ENCODE assay signal across 31 cellular contexts in the genomic region with DNA sequence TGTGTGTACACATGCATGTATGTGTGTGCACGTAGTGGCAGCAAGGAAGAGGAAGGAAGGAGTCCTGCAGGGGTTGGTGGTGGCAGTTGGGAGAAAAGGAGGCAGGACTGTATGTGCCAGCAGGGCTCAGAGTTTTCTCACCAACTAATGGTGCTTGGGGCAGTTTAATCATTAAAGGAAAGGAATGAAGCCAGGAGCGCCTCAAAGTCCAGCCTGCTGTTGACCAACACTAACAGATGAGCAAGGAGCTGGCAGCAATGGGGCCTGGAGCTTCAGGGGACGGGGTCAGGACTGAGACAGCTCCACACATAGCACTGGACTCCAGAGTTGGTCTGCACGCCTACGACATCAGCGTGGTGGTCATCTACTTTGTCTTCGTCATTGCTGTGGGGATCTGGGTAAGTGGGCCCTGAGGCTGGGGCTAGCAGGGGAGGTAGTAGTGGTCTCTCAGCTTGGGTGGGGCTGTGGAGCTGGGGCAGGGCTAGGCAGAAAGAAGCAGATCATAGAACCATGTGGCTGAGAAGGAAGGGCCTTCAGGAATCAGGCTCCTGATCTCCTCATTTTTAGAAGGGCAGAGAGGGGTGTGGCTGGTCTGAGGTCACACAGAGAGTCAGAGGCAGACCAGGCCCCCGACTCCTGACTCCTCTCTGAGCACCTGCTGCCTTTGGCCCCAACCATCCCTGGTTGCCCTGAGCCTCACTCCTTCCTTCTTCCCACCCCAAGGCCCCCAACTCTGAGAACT. TPM values are rescaled to one million over a fixed set of nuclear protein-coding genes. Genes with fewer than 3 reads are reported as not detected.
A peak's percentile ranks its signal among the peaks of the same experiment; 100 is the strongest.
DNase-seq lines count a peak whose midpoint lies in the region; ATAC-seq, FAIRE-seq and TF ChIP-seq lines count a peak whose summit lies in the region.
"Had no signal": no experiment of that assay in that cellular context is flagged by ENCODE, and none has a peak within 500 bp of the region (broad histone marks: within the 10 kb centered on the region; RNA-seq: fewer than 3 reads in every experiment).

A gene (plus strand): TSS at position 216 of the 742 bp plus-strand sequence. CDS start 21 bp downstream, at position 237.

- no peak within 1 kb of the TSS for H3K56ac ChIP-seq in H1 (replicated peaks; ENCODE audit: insufficient read length, low read depth, low read length)

- H3K9me3 Mint-ChIP-seq in progenitor cell of endocrine pancreas (ENCODE audit: low read depth): no peaks in the 10 kb centered on the region
- H3K9me3 Mint-ChIP-seq: activated B cell treated with CpG ODN at 0.5 μM for 24 hours; activated naive CD4-positive, alpha-beta T cell treated with anti-CD3 and anti-CD28 coated beads, Interleukin-2, amount 50 U/mL, for 72 hours had no signal

- TF ChIP-seq RAD21 in H1 (IDR thresholded peaks at IDR 0.05 in 1 of 2, conservative IDR thresholded peaks at IDR 0.05 in 1 of 2; ENCODE audit: low read depth in 2 of 2, low read length in 2 of 2): no peak

- peaks cover 6% of the 10 kb centered on the region; the same call in 1 of the 2 replicates for H3K23me2 ChIP-seq in H1 (ENCODE audit: low read depth, low read length)

- H3K9ac ChIP-seq in H1 (replicated peaks in 1 of 4; ENCODE audit: extremely low read depth in 1 of 4, low read depth in 3 of 4, low read length in 3 of 4): no peak within 1 kb of the TSS

- H2BK120ac ChIP-seq in H1 (replicated peaks; ENCODE audit: low read depth, low read length): no peak within 1 kb of the TSS

- H3K36me3 Mint-ChIP-seq in progenitor cell of endocrine pancreas (ENCODE audit: insufficient read depth): no peaks in the 10 kb centered on the region
- H3K36me3 Mint-ChIP-seq: activated naive CD4-positive, alpha-beta T cell treated with anti-CD3 and anti-CD28 coated beads, Interleukin-2, amount 50 U/mL, for 72 hours had no signal

- WGBS in H1 (ENCODE audit: extremely low coverage in 1 of 2, insufficient coverage in 1 of 2, insufficient read length in 1 of 2, insufficient replicate concordance in 2 of 2, low coverage in 1 of 2, low lambda C conversion rate in 2 of 2, missing lambda C conversion rate in 1 of 2), 2 experiments: 90% methylated on average over 7 of the region's 8 CpGs; no CpG with 5 or more reads in 1 of the 2 experiments

- H3K27me3 ChIP-seq in H1 (replicated peaks in 1 of 4; ENCODE audit: control insufficient read depth in 3 of 4, extremely low read depth in 1 of 4, insufficient read depth in 3 of 4, low read length in 3 of 4): peaks cover 0 to 1% (median 0%) of the 10 kb centered on the region in 4 experiments; a peak in 1 of 7 replicates
- H3K27me3 ChIP-seq in left lung: no peaks in the 10 kb centered on the region

- no peaks in the 10 kb centered on the region for H3K9me3 ChIP-seq in H1 (ENCODE audit: insufficient read depth in 2 of 2, low read depth in 1 of 2, low read length in 1 of 2)
- no peaks in the 10 kb centered on the region for H3K9me3 ChIP-seq in left lung
- H3K9me3 ChIP-seq: prostate gland had no signal

- H3K4me1 ChIP-seq in H1 (replicated peaks in 1 of 4; ENCODE audit: control insufficient read depth in 3 of 4, insufficient read depth in 4 of 4, low read length in 3 of 4) (no peaks in the 10 kb centered on the region), left lung (peaks cover 0 to 4% of the 10 kb centered on the region in 2 donors)
- H3K4me1 ChIP-seq: prostate gland had no signal

- H2BK12ac ChIP-seq in H1 (ENCODE audit: low read depth, low read length): peak within 1 kb of the TSS; percentile 55; the same call in 1 of the 2 replicates

- peak within 1 kb of the TSS; percentile 60 for H3K27ac Mint-ChIP-seq in progenitor cell of endocrine pancreas
- H3K27ac Mint-ChIP-seq: activated B cell treated with CpG ODN at 0.5 μM for 24 hours; activated naive CD4-positive, alpha-beta T cell treated with anti-CD3 and anti-CD28 coated beads, Interleukin-2, amount 50 U/mL, for 72 hours had no signal

- no peaks in the 10 kb centered on the region for H3K79me2 ChIP-seq in H1 (ENCODE audit: control insufficient read depth in 1 of 2, insufficient read depth in 2 of 2, low read length in 2 of 2)

- H3K27me3 Mint-ChIP-seq in progenitor cell of endocrine pancreas: peaks cover 4% of the 10 kb centered on the region
- H3K27me3 Mint-ChIP-seq: activated B cell treated with CpG ODN at 0.5 μM for 24 hours had no signal

- no peak within 1 kb of the TSS for H2AFZ ChIP-seq in H1 (ENCODE audit: low read length)
- H2AFZ ChIP-seq: PC-9 had no signal

- peaks cover 17% of the 10 kb centered on the region for H3K4me1 Mint-ChIP-seq in progenitor cell of endocrine pancreas (ENCODE audit: low read depth)
- H3K4me1 Mint-ChIP-seq: activated B cell treated with CpG ODN at 0.5 μM for 24 hours, neural crest cell had no signal

- no peaks in the 10 kb centered on the region for H3K79me1 ChIP-seq in H1 (ENCODE audit: low read depth, low read length)

- DNase-seq in Caki2 (ENCODE audit: low read depth): peak; percentile 55
- DNase-seq in H1 (ENCODE audit: low read depth in 1 of 2, low spot score in 2 of 2): no peak
- no peak for DNase-seq in left lung
- DNase-seq in progenitor cell of endocrine pancreas (ENCODE audit: low spot score, unreplicated experiment): no peak
- no peak for DNase-seq in NCI-H2227 (lab: John Stamatoyannopoulos, UW; ENCODE audit: unreplicated experiment)
- DNase-seq in NCI-H524 treated with DMSO at 0.1 percent for 48 hours (lab: John Stamatoyannopoulos, UW): no peak
- no peak for DNase-seq in activated T-cell treated with anti-CD3 and anti-CD28 coated beads for 4 hours
- DNase-seq: activated B cell treated with CpG ODN at 0.5 μM for 24 hours; activated CD4-positive, alpha-beta T cell treated with anti-CD3 and anti-CD28 coated beads, Interleukin-2, amount 50 U/mL, for 4 hours; central memory CD4-positive, alpha-beta T cell; glutamatergic neuron; H7; IMR-90; left ventricle myocardium superior; NCI-H2081 treated with DMSO at 0.1 percent for 48 hours; PC-9; SHP77; stimulated activated CD4-positive, alpha-beta T cell treated with anti-CD3 and anti-CD28 coated beads, Interleukin-1b, Interleukin-23, amount 100 ng/mL, for 48 hours; T-helper 9 cell had no signal

- H3K4me3 Mint-ChIP-seq in progenitor cell of endocrine pancreas (ENCODE audit: low read depth): peak within 1 kb of the TSS; percentile 11
- H3K4me3 Mint-ChIP-seq: activated B cell treated with CpG ODN at 0.5 μM for 24 hours, neural crest cell had no signal

- no peak within 1 kb of the TSS for H2BK5ac ChIP-seq in H1 (ENCODE audit: low read depth, low read length)

- TF ChIP-seq EP300 in H1 (IDR thresholded peaks at IDR 0.05; ENCODE audit: borderline replicate concordance in 1 of 2, low read depth in 2 of 2, low read length in 2 of 2): no peak

- TF ChIP-seq POLR2A in H1 (IDR thresholded peaks at IDR 0.05; ENCODE audit: control extremely low read depth in 1 of 2, low read depth in 2 of 2, low read length in 2 of 2): no peak

- H3K4me3 ChIP-seq in H1 (ENCODE audit: extremely low read depth in 1 of 4, insufficient read depth in 2 of 4, low read depth in 3 of 4, low read length in 4 of 4) (no peak within 1 kb of the TSS), left lung (no peak within 1 kb of the TSS)
- H3K4me3 ChIP-seq: GM12878, PC-9, prostate gland, skin epidermis had no signal

- no peak within 1 kb of the TSS; the same call in 1 of the 2 replicates for H2BK20ac ChIP-seq in H1 (ENCODE audit: low read length)

- in situ Hi-C loops in Caki2 (cut with HindIII; ENCODE audit: low pct_unique_long_range_greater_than_20kb, low sequenced_read_pairs): no loop called here

- no peak within 1 kb of the TSS for H4K5ac ChIP-seq in H1 (ENCODE audit: insufficient read length, low read depth, low read length)

- POLR2A ChIA-PET in H1 (lab: Charles Lee; ENCODE audit: partially characterized antibody): no interaction called here

- ATAC-seq in left lung (peak; percentile 76), GM21381 (IDR thresholded peaks at IDR 0.05; ENCODE audit: unreplicated experiment) (no peak)
- ATAC-seq: activated naive CD4-positive, alpha-beta T cell treated with anti-CD3 and anti-CD28 coated beads, Interleukin-2, amount 50 U/mL, for 72 hours; GM12878; left ventricle myocardium superior had no signal

- no peak within 1 kb of the TSS; the same call in 1 of the 2 replicates for H2AK5ac ChIP-seq in H1 (ENCODE audit: low read depth, low read length)

- H4K91ac ChIP-seq in H1 (replicated peaks; ENCODE audit: insufficient read length, low read length): no peak within 1 kb of the TSS

- H3K18ac ChIP-seq in H1 (ENCODE audit: extremely low read depth, low read length): no peak within 1 kb of the TSS

- intact Hi-C loops in left lung (cut with DNase I): no loop called here

- CTCF ChIA-PET in H1 (lab: Charles Lee; ENCODE audit: partially characterized antibody): interaction anchor here (0.6 to 4.7 kb wide), 3 partner anchors 19 to 199 kb away, joined by 3 to 30 read pairs (median 3); no protein-coding TSS in a partner anchor

- H4K8ac ChIP-seq in H1 (ENCODE audit: extremely low read depth, insufficient read depth, low read length): no peak within 1 kb of the TSS

- H3K4me2 ChIP-seq in H1 (ENCODE audit: insufficient read depth in 1 of 2, low read depth in 2 of 2, low read length in 2 of 2): no peak within 1 kb of the TSS
- H3K4me2 ChIP-seq: PC-9 had no signal

- no peak within 1 kb of the TSS for H3K23ac ChIP-seq in H1 (ENCODE audit: insufficient read length)

- peak within 1 kb of the TSS; percentile 2; the same call in 1 of the 2 replicates for H2BK15ac ChIP-seq in H1 (ENCODE audit: low read length)

- no peaks in the 10 kb centered on the region; a peak in 1 of 8 replicates for H3K36me3 ChIP-seq in H1 (ENCODE audit: control insufficient read depth in 2 of 4, insufficient read depth in 4 of 4, low read length in 3 of 4)
- no peaks in the 10 kb centered on the region for H3K36me3 ChIP-seq in left lung
- H3K36me3 ChIP-seq: prostate gland had no signal

- H3K27ac ChIP-seq in H1 (ENCODE audit: low read depth, low read length): no peak within 1 kb of the TSS
- H3K27ac ChIP-seq in left lung: no peak within 1 kb of the TSS
- H3K27ac ChIP-seq: HL-60, PC-9, prostate gland, skin epidermis had no signal

- no peak within 1 kb of the TSS for H3K14ac ChIP-seq in H1 (ENCODE audit: insufficient read length)

- H3K4ac ChIP-seq in H1 (replicated peaks; ENCODE audit: insufficient read length, low read depth, low read length): no peak within 1 kb of the TSS

- peaks cover 0 to 4% of the 10 kb centered on the region in 2 experiments for H4K20me1 ChIP-seq in H1 (replicated peaks in 1 of 2; ENCODE audit: control insufficient read depth in 1 of 2, insufficient read depth in 2 of 2, low read length in 2 of 2)

- no peak for TF ChIP-seq CTCF in H1 (IDR thresholded peaks at IDR 0.05; ENCODE audit: control extremely low read depth in 1 of 3, insufficient read depth in 1 of 3, low read depth in 1 of 3, low read length in 3 of 3)
- TF ChIP-seq CTCF in left lung (IDR thresholded peaks at IDR 0.05): no peak
- TF ChIP-seq CTCF in progenitor cell of endocrine pancreas (IDR thresholded peaks at IDR 0.05; ENCODE audit: unreplicated experiment): no peak

- FAIRE-seq in H1 (lab: Jason Lieb, UNC): no peak
- FAIRE-seq: astrocyte, endothelial cell of umbilical vein, GM12878 had no signal

RNA-seq across cellular contexts. Expression of the gene that starts here (rescaled TPM):
- total RNA-seq in Caki2 (2014; rRNA removed; shearing (Covaris generic); ENCODE audit: low replicate concordance): 1.2 TPM in 1 of 2 replicates, not detected in the other
- not detected in 2 replicates for total RNA-seq in H1 (2021; fragmentation: NEBNext Ultra II Directional; extraction: Animal tissue kit (Norgen Biotek cat#: 25700))
- 0.03 and 0.05 TPM in 2 replicates for polyA plus RNA-seq in H1 (2011; rRNA removed)
- polyA plus RNA-seq in H1 (2011; cell fraction: cytosol; rRNA removed): 0.13 TPM
- 0.74 TPM for polyA plus RNA-seq in H1 (2011; cell fraction: nucleus; rRNA removed)
- polyA plus RNA-seq in H1 (2012, experiment 1 of 2): 0.13 to 0.39 TPM (median 0.25 TPM) in 4 replicates
- polyA plus RNA-seq in H1 (2012, experiment 2 of 2): not detected
- polyA plus RNA-seq in H1 (2013, experiment 1 of 2): 0.14 TPM
- 0.07 TPM for polyA plus RNA-seq in H1 (2013, experiment 2 of 2)
- 0.25 TPM in 1 of 2 replicates, not detected in the other for polyA minus RNA-seq in H1 (2011; rRNA and poly(A)+ RNA removed)
- not detected for polyA minus RNA-seq in H1 (2011; cell fraction: cytosol; rRNA and poly(A)+ RNA removed)
- not detected for polyA minus RNA-seq in H1 (2011; cell fraction: nucleus; rRNA and poly(A)+ RNA removed)
- total RNA-seq in left lung: under 1 TPM; 0.47 to 0.73 TPM
- total RNA-seq in progenitor cell of endocrine pancreas: 7.2 and 8.8 TPM in 2 replicates
- total RNA-seq: A673; activated B cell treated with CpG ODN at 0.5 μM for 24 hours; activated naive CD4-positive, alpha-beta T cell treated with anti-CD3 and anti-CD28 coated beads, Interleukin-2, amount 50 U/mL, for 72 hours; astrocyte; endothelial cell of umbilical vein; GM12878; IMR-90; NCI-H460; neural crest cell; PC-9; prostate gland had no signal
- polyA plus RNA-seq: BJ, endothelial cell of umbilical vein, IMR-90 had no signal

Comparison
In these comparisons a context has a peak if more than half of its experiments do, and no peak if none do; other contexts are left out.
1. Peak in ATAC-seq in left lung; RNA of the gene not detected or under 1 TPM.